ENCODE assay signal across 1 cellular context in the genomic region with DNA sequence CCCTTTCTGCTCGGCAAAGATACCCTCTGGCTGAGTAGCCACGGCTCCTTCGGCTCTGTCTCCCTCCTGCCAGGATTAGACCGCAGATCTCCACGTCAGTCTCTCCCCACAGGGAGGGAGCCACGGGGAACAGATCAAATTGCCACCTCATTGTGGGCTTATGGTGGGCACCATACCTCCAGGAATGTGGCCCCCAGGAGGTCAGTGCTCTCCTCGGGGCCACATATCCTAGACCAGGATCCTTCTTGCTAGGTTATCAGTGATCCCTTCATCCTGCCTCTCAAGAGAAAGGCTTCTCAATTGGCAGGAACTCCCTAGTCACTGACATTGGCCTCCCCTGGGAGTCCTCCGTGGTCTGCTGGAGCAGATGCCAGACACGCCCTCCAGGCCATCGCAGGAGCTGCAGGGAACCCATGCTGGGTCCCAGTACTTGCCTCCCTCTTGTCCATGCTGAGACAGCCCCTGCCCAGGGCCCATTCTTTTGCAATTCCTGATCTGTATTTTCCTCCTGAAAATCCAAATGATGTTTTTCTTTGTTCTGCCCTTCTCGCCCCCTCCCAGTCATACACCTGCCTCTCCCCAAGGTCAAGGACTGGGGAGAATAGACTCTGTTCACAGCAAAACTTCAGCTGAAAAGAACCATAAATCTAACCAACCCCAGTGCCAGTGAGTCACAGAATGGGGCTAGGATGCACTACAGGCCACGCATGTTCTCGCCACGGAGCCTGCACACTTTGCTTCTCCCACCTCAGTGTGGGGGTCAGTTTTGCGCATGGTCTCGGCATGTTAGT.
TF ChIP-seq lines count a peak whose summit lies in the region.

No MANE protein-coding gene starts in this region.

TF ChIP-seq in GM23338, 12 proteins besides CTCF, POLR2A, EP300 and RAD21 (continued from another document):
- TF ChIP-seq, protein P1, sequence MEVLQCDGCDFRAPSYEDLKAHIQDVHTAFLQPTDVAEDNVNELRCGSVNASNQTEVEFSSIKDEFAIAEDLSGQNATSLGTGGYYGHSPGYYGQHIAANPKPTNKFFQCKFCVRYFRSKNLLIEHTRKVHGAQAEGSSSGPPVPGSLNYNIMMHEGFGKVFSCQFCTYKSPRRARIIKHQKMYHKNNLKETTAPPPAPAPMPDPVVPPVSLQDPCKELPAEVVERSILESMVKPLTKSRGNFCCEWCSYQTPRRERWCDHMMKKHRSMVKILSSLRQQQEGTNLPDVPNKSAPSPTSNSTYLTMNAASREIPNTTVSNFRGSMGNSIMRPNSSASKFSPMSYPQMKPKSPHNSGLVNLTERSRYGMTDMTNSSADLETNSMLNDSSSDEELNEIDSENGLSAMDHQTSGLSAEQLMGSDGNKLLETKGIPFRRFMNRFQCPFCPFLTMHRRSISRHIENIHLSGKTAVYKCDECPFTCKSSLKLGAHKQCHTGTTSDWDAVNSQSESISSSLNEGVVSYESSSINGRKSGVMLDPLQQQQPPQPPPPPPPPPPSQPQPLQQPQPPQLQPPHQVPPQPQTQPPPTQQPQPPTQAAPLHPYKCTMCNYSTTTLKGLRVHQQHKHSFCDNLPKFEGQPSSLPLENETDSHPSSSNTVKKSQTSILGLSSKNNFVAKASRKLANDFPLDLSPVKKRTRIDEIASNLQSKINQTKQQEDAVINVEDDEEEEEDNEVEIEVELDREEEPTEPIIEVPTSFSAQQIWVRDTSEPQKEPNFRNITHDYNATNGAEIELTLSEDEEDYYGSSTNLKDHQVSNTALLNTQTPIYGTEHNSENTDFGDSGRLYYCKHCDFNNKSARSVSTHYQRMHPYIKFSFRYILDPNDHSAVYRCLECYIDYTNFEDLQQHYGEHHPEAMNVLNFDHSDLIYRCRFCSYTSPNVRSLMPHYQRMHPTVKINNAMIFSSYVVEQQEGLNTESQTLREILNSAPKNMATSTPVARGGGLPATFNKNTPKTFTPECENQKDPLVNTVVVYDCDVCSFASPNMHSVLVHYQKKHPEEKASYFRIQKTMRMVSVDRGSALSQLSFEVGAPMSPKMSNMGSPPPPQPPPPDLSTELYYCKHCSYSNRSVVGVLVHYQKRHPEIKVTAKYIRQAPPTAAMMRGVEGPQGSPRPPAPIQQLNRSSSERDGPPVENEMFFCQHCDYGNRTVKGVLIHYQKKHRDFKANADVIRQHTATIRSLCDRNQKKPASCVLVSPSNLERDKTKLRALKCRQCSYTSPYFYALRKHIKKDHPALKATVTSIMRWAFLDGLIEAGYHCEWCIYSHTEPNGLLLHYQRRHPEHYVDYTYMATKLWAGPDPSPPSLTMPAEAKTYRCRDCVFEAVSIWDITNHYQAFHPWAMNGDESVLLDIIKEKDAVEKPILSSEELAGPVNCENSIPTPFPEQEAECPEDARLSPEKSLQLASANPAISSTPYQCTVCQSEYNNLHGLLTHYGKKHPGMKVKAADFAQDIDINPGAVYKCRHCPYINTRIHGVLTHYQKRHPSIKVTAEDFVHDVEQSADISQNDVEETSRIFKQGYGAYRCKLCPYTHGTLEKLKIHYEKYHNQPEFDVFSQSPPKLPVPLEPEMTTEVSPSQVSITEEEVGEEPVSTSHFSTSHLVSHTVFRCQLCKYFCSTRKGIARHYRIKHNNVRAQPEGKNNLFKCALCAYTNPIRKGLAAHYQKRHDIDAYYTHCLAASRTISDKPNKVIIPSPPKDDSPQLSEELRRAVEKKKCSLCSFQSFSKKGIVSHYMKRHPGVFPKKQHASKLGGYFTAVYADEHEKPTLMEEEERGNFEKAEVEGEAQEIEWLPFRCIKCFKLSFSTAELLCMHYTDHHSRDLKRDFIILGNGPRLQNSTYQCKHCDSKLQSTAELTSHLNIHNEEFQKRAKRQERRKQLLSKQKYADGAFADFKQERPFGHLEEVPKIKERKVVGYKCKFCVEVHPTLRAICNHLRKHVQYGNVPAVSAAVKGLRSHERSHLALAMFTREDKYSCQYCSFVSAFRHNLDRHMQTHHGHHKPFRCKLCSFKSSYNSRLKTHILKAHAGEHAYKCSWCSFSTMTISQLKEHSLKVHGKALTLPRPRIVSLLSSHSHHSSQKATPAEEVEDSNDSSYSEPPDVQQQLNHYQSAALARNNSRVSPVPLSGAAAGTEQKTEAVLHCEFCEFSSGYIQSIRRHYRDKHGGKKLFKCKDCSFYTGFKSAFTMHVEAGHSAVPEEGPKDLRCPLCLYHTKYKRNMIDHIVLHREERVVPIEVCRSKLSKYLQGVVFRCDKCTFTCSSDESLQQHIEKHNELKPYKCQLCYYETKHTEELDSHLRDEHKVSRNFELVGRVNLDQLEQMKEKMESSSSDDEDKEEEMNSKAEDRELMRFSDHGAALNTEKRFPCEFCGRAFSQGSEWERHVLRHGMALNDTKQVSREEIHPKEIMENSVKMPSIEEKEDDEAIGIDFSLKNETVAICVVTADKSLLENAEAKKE (CRISPR knock-in tag; IDR thresholded peaks at IDR 0.05): no peak
